ENCODE assay signal across 18 cellular contexts in genomic region chr6:30879684-30880427, GRCh38. TPM values are rescaled to one million over a fixed set of nuclear protein-coding genes. Genes with fewer than 3 reads are reported as not detected.
DNase-seq lines count a peak whose midpoint lies in the region; ATAC-seq and TF ChIP-seq lines count a peak whose summit lies in the region.
"Had no signal": no experiment of that assay in that cellular context is flagged by ENCODE, and none has a peak within 500 bp of the region (broad histone marks: within the 10 kb centered on the region; RNA-seq: fewer than 3 reads in every experiment).

No MANE protein-coding gene starts in this region.

- no peak overlapping the region for H3K9ac ChIP-seq in BLaER1 treated with 17β-estradiol and CSF1 and Interleukin-3, amounts not matched to agents 10 nM and 100 nM
- H3K9ac ChIP-seq in IMR-90 (ENCODE audit: low read depth, low read length): no peak overlapping the region

- H3K4ac ChIP-seq in IMR-90 (ENCODE audit: low read depth, low read length): no peak overlapping the region

- peaks cover 11 to 15% of the 10 kb centered on the region in 2 donors for H3K4me1 Mint-ChIP-seq in effector memory CD8-positive, alpha-beta T cell (ENCODE audit: low read depth in 2 of 2)
- H3K4me1 Mint-ChIP-seq in naive thymus-derived CD8-positive, alpha-beta T cell: peaks cover 19 to 39% (median 28%) of the 10 kb centered on the region in 4 donors

- 92% methylated on average over 3 of the region's 8 CpGs; no CpG with 5 or more reads in 1 of the 2 experiments for WGBS in IMR-90 (ENCODE audit: extremely low coverage in 2 of 2, insufficient read length in 1 of 2), 2 experiments

- no peak overlapping the region for H2BK15ac ChIP-seq in IMR-90 (ENCODE audit: low read depth, low read length)

- peaks cover 0 to 8% of the 10 kb centered on the region in 2 donors for H3K27me3 Mint-ChIP-seq in effector memory CD8-positive, alpha-beta T cell
- no peaks in the 10 kb centered on the region for H3K27me3 Mint-ChIP-seq in naive thymus-derived CD8-positive, alpha-beta T cell

- no peak overlapping the region for H3K56ac ChIP-seq in IMR-90 (ENCODE audit: extremely low read depth, insufficient read depth, low read length)

- no peak overlapping the region for H3K27ac ChIP-seq in BLaER1 treated with 17β-estradiol and CSF1 and Interleukin-3, amounts not matched to agents 10 nM and 100 nM
- no peak overlapping the region for H3K27ac ChIP-seq in IMR-90 (ENCODE audit: insufficient read depth, low read length)
- H3K27ac ChIP-seq: coronary artery, heart left ventricle, right atrium auricular region, upper lobe of left lung had no signal

- H2BK120ac ChIP-seq in IMR-90 (ENCODE audit: low read depth, low read length): no peak overlapping the region

- H3K27me3 ChIP-seq in BLaER1 treated with 17β-estradiol and CSF1 and Interleukin-3, amounts not matched to agents 10 nM and 100 nM: no peaks in the 10 kb centered on the region
- H3K27me3 ChIP-seq in IMR-90 (ENCODE audit: control insufficient read depth, insufficient read depth, low read length): no peaks in the 10 kb centered on the region
- H3K27me3 ChIP-seq: heart left ventricle, MG63, right atrium auricular region, upper lobe of left lung had no signal

- H3K9me3 Mint-ChIP-seq in effector memory CD8-positive, alpha-beta T cell: no peaks in the 10 kb centered on the region
- H3K9me3 Mint-ChIP-seq in naive thymus-derived CD8-positive, alpha-beta T cell: no peaks in the 10 kb centered on the region

- in situ Hi-C loops in IMR-90 (cut with MboI; ENCODE audit: low sequenced_read_pairs): loop anchor here (5.0 kb wide), 2 partner anchors 138 to 203 kb away; partner anchors contain the start of genes FLOT1 and IER3

- H2AFZ ChIP-seq in IMR-90 (replicated peaks; ENCODE audit: low read length, poor library complexity): no peak overlapping the region

- peaks cover 0 to under 1% (median 0%) of the 10 kb centered on the region in 11 experiments; a peak in 1 of 22 replicates for H3K9me3 ChIP-seq in BLaER1 treated with 17β-estradiol and CSF1 and Interleukin-3, amounts not matched to agents 10 nM and 100 nM (replicated peaks in 1 of 11)
- H3K9me3 ChIP-seq in IMR-90 (ENCODE audit: control insufficient read depth, insufficient read depth, low read length): no peaks in the 10 kb centered on the region
- H3K9me3 ChIP-seq: heart left ventricle, MG63, right atrium auricular region, upper lobe of left lung had no signal

- BruUV-seq in IMR-90 (replicated peaks; lab: Mats Ljungman, UMichigan): no TSS peak

- H3K4me1 ChIP-seq in BLaER1 treated with 17β-estradiol and CSF1 and Interleukin-3, amounts not matched to agents 10 nM and 100 nM: peaks cover 49 to 77% (median 70%) of the 10 kb centered on the region in 10 experiments
- peaks cover 25% of the 10 kb centered on the region for H3K4me1 ChIP-seq in IMR-90 (ENCODE audit: control insufficient read depth, insufficient read depth, low read length)

- peak overlapping the region; percentile 56 to 79 for H3K27ac Mint-ChIP-seq in effector memory CD8-positive, alpha-beta T cell
- H3K27ac Mint-ChIP-seq in naive thymus-derived CD8-positive, alpha-beta T cell: peak overlapping the region in 6 of 10 donors; percentile 26 to 72 (median 48)

- H4K5ac ChIP-seq in IMR-90 (ENCODE audit: low read depth, low read length): no peak overlapping the region

- H2BK20ac ChIP-seq in IMR-90 (ENCODE audit: low read depth, low read length): no peak overlapping the region

- ATAC-seq in IMR-90 (ENCODE audit: low read depth): no peak
- no peak for ATAC-seq in effector memory CD8-positive, alpha-beta T cell (replicated peaks)
- ATAC-seq in naive thymus-derived CD8-positive, alpha-beta T cell: no peak
- ATAC-seq in HG02840 (IDR thresholded peaks at IDR 0.05; ENCODE audit: low FRiP score, unreplicated experiment): no peak
- ATAC-seq in GM21528 (IDR thresholded peaks at IDR 0.05; ENCODE audit: low FRiP score, unreplicated experiment): no peak
- ATAC-seq: esophagus mucosa, heart left ventricle had no signal

- no peak overlapping the region for H4K8ac ChIP-seq in IMR-90 (ENCODE audit: low read depth in 2 of 2, low read length in 2 of 2)

- H2AK5ac ChIP-seq in IMR-90 (ENCODE audit: low read depth, low read length): peak overlapping the region; percentile 27; the same call in 1 of the 2 replicates

- H3K4me2 ChIP-seq in BLaER1 treated with 17β-estradiol and CSF1 and Interleukin-3, amounts not matched to agents 10 nM and 100 nM: peak overlapping the region in 8 of 11 experiments; percentile 0 to 100 (median 92); a peak in 12 of 22 replicates
- no peak overlapping the region for H3K4me2 ChIP-seq in IMR-90 (ENCODE audit: low read depth, low read length)

- no peaks in the 10 kb centered on the region for H3K36me3 ChIP-seq in BLaER1 treated with 17β-estradiol and CSF1 and Interleukin-3, amounts not matched to agents 10 nM and 100 nM
- no peaks in the 10 kb centered on the region for H3K36me3 ChIP-seq in IMR-90 (ENCODE audit: control insufficient read depth, insufficient read depth, low read length)
- H3K36me3 ChIP-seq: heart left ventricle, MG63, right atrium auricular region, upper lobe of left lung had no signal

- H3K36me3 Mint-ChIP-seq in effector memory CD8-positive, alpha-beta T cell (ENCODE audit: insufficient read depth): no peaks in the 10 kb centered on the region
- no peaks in the 10 kb centered on the region for H3K36me3 Mint-ChIP-seq in naive thymus-derived CD8-positive, alpha-beta T cell

- no peak overlapping the region for H3K14ac ChIP-seq in IMR-90 (replicated peaks; ENCODE audit: low read depth, low read length)

- no peak overlapping the region for H3K23ac ChIP-seq in IMR-90 (ENCODE audit: low read depth, low read length)

- no peak overlapping the region for H3K4me3 Mint-ChIP-seq in effector memory CD8-positive, alpha-beta T cell
- peak overlapping the region in 1 of 10 donors; percentile 38 for H3K4me3 Mint-ChIP-seq in naive thymus-derived CD8-positive, alpha-beta T cell

- H2AK9ac ChIP-seq in IMR-90 (replicated peaks; ENCODE audit: low read depth, low read length, poor library complexity): no peak overlapping the region

- H2BK5ac ChIP-seq in IMR-90 (ENCODE audit: low read depth, low read length, poor library complexity, severe bottlenecking): no peak overlapping the region

- peaks cover 2 to 6% of the 10 kb centered on the region in 2 experiments; a peak in 3 of 4 replicates for H3K79me1 ChIP-seq in IMR-90 (ENCODE audit: low read depth in 1 of 2, low read length in 2 of 2)

- H4K91ac ChIP-seq in IMR-90 (ENCODE audit: insufficient read depth, low read depth, low read length): no peak overlapping the region

- no peak for TF ChIP-seq CTCF in IMR-90 (conservative IDR thresholded peaks at IDR 0.05; ENCODE audit: low read depth, low read length)

- TF ChIP-seq RAD21 in IMR-90 (IDR thresholded peaks at IDR 0.05; ENCODE audit: low read length): no peak

- no peak overlapping the region for H3K4me3 ChIP-seq in BLaER1 treated with 17β-estradiol and CSF1 and Interleukin-3, amounts not matched to agents 10 nM and 100 nM
- H3K4me3 ChIP-seq in IMR-90 (ENCODE audit: insufficient read depth, low read depth, low read length): no peak overlapping the region
- H3K4me3 ChIP-seq: coronary artery, heart left ventricle, MG63, right atrium auricular region, upper lobe of left lung had no signal

- intact Hi-C loops in IMR-90 (cut with micrococcal nuclease): no loop called here

- no peak overlapping the region for H3K18ac ChIP-seq in IMR-90 (ENCODE audit: low read depth, low read length)

- POLR2A ChIA-PET in IMR-90 (lab: Charles Lee; ENCODE audit: unreplicated experiment): no interaction called here
- POLR2A ChIA-PET in naive thymus-derived CD8-positive, alpha-beta T cell (lab: Charles Lee): interaction anchor here (1.3 to 1.4 kb wide), 2 partner anchors 50 to 53 kb away, joined by 3 to 4 read pairs; no protein-coding TSS in a partner anchor

- H4K20me1 ChIP-seq in BLaER1 treated with 17β-estradiol and CSF1 and Interleukin-3, amounts not matched to agents 10 nM and 100 nM: peaks cover 0 to under 1% (median 0%) of the 10 kb centered on the region in 11 experiments; a peak in 1 of 22 replicates
- no peaks in the 10 kb centered on the region for H4K20me1 ChIP-seq in IMR-90 (ENCODE audit: insufficient read depth, low read length)

- peaks cover 6% of the 10 kb centered on the region for H3K9me1 ChIP-seq in IMR-90 (ENCODE audit: insufficient read depth, low read length)

- DNase-seq in IMR-90 (no peak), NCI-H146 (lab: John Stamatoyannopoulos, UW) (no peak)
- DNase-seq in effector memory CD8-positive, alpha-beta T cell: no peak
- DNase-seq in naive thymus-derived CD8-positive, alpha-beta T cell: no peak
- no peak for DNase-seq in NK-92 treated with Interleukin-12 subunit alpha and Interleukin-12 subunit beta, amount 100 ng/mL, for 24 hours (lab: John Stamatoyannopoulos, UW)
- DNase-seq: heart left ventricle, MG63, NCI-H2081, NCI-H774, RPMI8226 had no signal

- CTCF ChIA-PET in IMR-90 (lab: Yijun Ruan, JAX): no interaction called here

- dilution Hi-C loops in IMR-90 (cut with HindIII; ENCODE audit: low sequenced_read_pairs, unreplicated experiment): no loop called here

- TF ChIP-seq POLR2A in IMR-90 (IDR thresholded peaks at IDR 0.05; ENCODE audit: low read depth, low read length): no peak

RNA-seq across cellular contexts. Expression of gene DDR1, which starts 4.5 kb away (rescaled TPM):
- 5.6 and 6.7 TPM in 2 replicates for total RNA-seq in IMR-90 (2012; rRNA removed)
- polyA plus RNA-seq in IMR-90 (2012; rRNA removed): 17.8 and 19.6 TPM in 2 replicates
- polyA plus RNA-seq in IMR-90 (2012; cell fraction: cytosol; rRNA removed): 15.6 and 26.4 TPM in 2 replicates
- polyA plus RNA-seq in IMR-90 (2012; cell fraction: nucleus; rRNA removed; ENCODE audit: low replicate concordance): 56.9 and 61.7 TPM in 2 replicates
- total RNA-seq in naive thymus-derived CD8-positive, alpha-beta T cell: 10 to 100 TPM; 19.8 to 22.8 TPM
- polyA plus RNA-seq in naive thymus-derived CD8-positive, alpha-beta T cell: 1 to 10 TPM in 2 of 3 donors, under 1 TPM in 1; 0.57 to 5.4 (median 1.5) TPM

RNA-seq across cellular contexts. Expression of gene GTF2H4, which starts 28.2 kb away (rescaled TPM):
- total RNA-seq in IMR-90 (2012; rRNA removed): 6.9 and 13.4 TPM in 2 replicates
- 29.5 and 30.8 TPM in 2 replicates for polyA plus RNA-seq in IMR-90 (2012; rRNA removed)
- 19.0 and 20.5 TPM in 2 replicates for polyA plus RNA-seq in IMR-90 (2012; cell fraction: cytosol; rRNA removed)
- 90.6 and 118 TPM in 2 replicates for polyA plus RNA-seq in IMR-90 (2012; cell fraction: nucleus; rRNA removed; ENCODE audit: low replicate concordance)
- total RNA-seq in naive thymus-derived CD8-positive, alpha-beta T cell: 10 to 100 TPM; 30.0 to 33.9 TPM
- polyA plus RNA-seq in naive thymus-derived CD8-positive, alpha-beta T cell: 1 to 10 TPM; 5.1 to 8.3 (median 6.3) TPM

RNA-seq across cellular contexts. Expression of gene VARS2, which starts 34.2 kb away (rescaled TPM):
- 6.9 and 7.2 TPM in 2 replicates for total RNA-seq in IMR-90 (2012; rRNA removed)
- 13.3 and 14.0 TPM in 2 replicates for polyA plus RNA-seq in IMR-90 (2012; rRNA removed)
- 5.5 and 6.7 TPM in 2 replicates for polyA plus RNA-seq in IMR-90 (2012; cell fraction: cytosol; rRNA removed)
- 98.4 and 123 TPM in 2 replicates for polyA plus RNA-seq in IMR-90 (2012; cell fraction: nucleus; rRNA removed; ENCODE audit: low replicate concordance)
- total RNA-seq in naive thymus-derived CD8-positive, alpha-beta T cell: 10 to 100 TPM; 41.4 to 53.7 TPM
- 10 to 100 TPM; 14.1 to 16.3 (median 14.5) TPM for polyA plus RNA-seq in naive thymus-derived CD8-positive, alpha-beta T cell

RNA-seq across cellular contexts. Expression of gene SFTA2, which starts 52.1 kb away (rescaled TPM):
- total RNA-seq in IMR-90 (2012; rRNA removed): not detected in 2 replicates
- not detected in 2 replicates for polyA plus RNA-seq in IMR-90 (2012; rRNA removed)
- polyA plus RNA-seq in IMR-90 (2012; cell fraction: cytosol; rRNA removed): not detected in 2 replicates
- polyA plus RNA-seq in IMR-90 (2012; cell fraction: nucleus; rRNA removed; ENCODE audit: low replicate concordance): not detected in 2 replicates
- total RNA-seq in naive thymus-derived CD8-positive, alpha-beta T cell: not detected
- polyA plus RNA-seq in naive thymus-derived CD8-positive, alpha-beta T cell: under 1 TPM in 1 of 3 donors, not detected in 2; 0.30 TPM
- total RNA-seq: heart left ventricle; right atrium auricular region; T-helper 2 cell treated with Interferon-gamma antibody and Interleukin-4, amounts not matched to agents 100 ng/mL and 5 ng/mL, for 36 hours had no signal
- polyA plus RNA-seq: heart left ventricle had no signal
